In the genomic region with DNA sequence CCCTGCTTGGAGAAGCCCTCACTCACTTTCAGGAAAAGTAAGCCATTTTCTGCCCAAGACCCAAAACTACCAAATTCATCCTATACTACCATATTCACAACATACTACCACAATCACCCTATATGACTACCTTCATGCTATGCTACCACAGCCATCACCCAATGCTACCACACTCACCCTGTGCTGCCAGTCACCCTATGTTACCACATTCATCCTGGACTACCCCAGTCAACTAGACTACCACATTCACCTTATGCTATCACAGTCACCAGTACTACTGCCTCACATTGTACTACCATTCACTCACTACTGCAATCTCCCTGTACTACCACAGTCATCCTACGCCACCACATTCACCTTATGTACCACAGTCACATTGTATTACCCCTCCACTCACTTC, we compare ENCODE assay signal across 22 cellular contexts.
"Had no signal": no experiment of that assay in that cellular context is flagged by ENCODE, and none has a peak within 500 bp of the region (broad histone marks: within the 10 kb centered on the region; RNA-seq: fewer than 3 reads in every experiment).

No MANE protein-coding gene starts in this region.

- H3K4me3 Mint-ChIP-seq: activated CD4-positive, alpha-beta memory T cell treated with anti-CD3 and anti-CD28 coated beads for 36 hours; activated CD4-positive, alpha-beta T cell treated with anti-CD3 and anti-CD28 coated beads, Interleukin-2, amount 10 ng/mL, durations not matched to agents 24 days and 14 days; activated naive CD4-positive, alpha-beta T cell treated with anti-CD3 and anti-CD28 coated beads, Interleukin-2, amount 10 ng/mL, durations not matched to agents 7 days and 5 days; activated T-cell treated with anti-CD3 and anti-CD28 coated beads, Interleukin-2, amount 50 U/mL, for 24 hours; activated T-helper 17 cell treated with anti-CD3 and anti-CD28 coated beads, Interleukin-2, amount 50 U/mL, for 72 hours; brain; T-helper 1 cell treated with Interleukin-12 subunit alpha and Interleukin-12 subunit beta and Interleukin-4 antibody, amounts not matched to agents 30 μg/mL and 1 μg/mL, for 36 hours; WTC11 had no signal

- H3K27me3 Mint-ChIP-seq: activated CD4-positive, alpha-beta memory T cell treated with anti-CD3 and anti-CD28 coated beads for 36 hours; activated naive CD4-positive, alpha-beta T cell treated with anti-CD3 and anti-CD28 coated beads, Interleukin-2, amount 10 ng/mL, durations not matched to agents 7 days and 5 days; activated T-cell treated with anti-CD3 and anti-CD28 coated beads, Interleukin-2, amount 50 U/mL, for 24 hours; activated T-helper 17 cell treated with anti-CD3 and anti-CD28 coated beads, Interleukin-2, amount 50 U/mL, for 72 hours; brain had no signal

- H3K4me3 ChIP-seq: cardiac muscle cell had no signal

- H3K36me3 Mint-ChIP-seq: activated CD4-positive, alpha-beta memory T cell treated with anti-CD3 and anti-CD28 coated beads for 36 hours; activated naive CD4-positive, alpha-beta T cell treated with anti-CD3 and anti-CD28 coated beads, Interleukin-2, amount 10 ng/mL, durations not matched to agents 7 days and 5 days; brain; WTC11 had no signal

- DNase-seq: activated CD4-positive, alpha-beta memory T cell treated with anti-CD3 and anti-CD28 coated beads for 36 hours; activated CD4-positive, alpha-beta T cell treated with anti-CD3 and anti-CD28 coated beads, Interleukin-2, amount 10 ng/mL, durations not matched to agents 24 days and 14 days; activated CD4-positive, CD25-positive, alpha-beta regulatory T cell treated with anti-CD3 and anti-CD28 coated beads, Interleukin-2, amount 50 U/mL, for 72 hours; activated gamma-delta T cell; activated naive CD4-positive, alpha-beta T cell treated with anti-CD3 and anti-CD28 coated beads, Interleukin-2, amount 10 ng/mL, durations not matched to agents 7 days and 5 days; activated T-cell treated with anti-CD3 and anti-CD28 coated beads, Interleukin-2, amount 50 U/mL, for 24 hours; amygdala; cerebellar nuclear complex; Kasumi-1; KBM-7; NCI-H1105 treated with DMSO at 0.1 percent for 48 hours; NCI-H1436 treated with DMSO at 0.1 percent for 48 hours; NCI-H187; NCI-H2081; NCI-H446; NCI-H524; SHP77 treated with DMSO at 0.1 percent for 48 hours had no signal

- H3K36me3 ChIP-seq: cardiac muscle cell had no signal

- H3K9me3 Mint-ChIP-seq: activated CD4-positive, alpha-beta memory T cell treated with anti-CD3 and anti-CD28 coated beads for 36 hours; activated naive CD4-positive, alpha-beta T cell treated with anti-CD3 and anti-CD28 coated beads, Interleukin-2, amount 10 ng/mL, durations not matched to agents 7 days and 5 days; activated T-cell treated with anti-CD3 and anti-CD28 coated beads, Interleukin-2, amount 50 U/mL, for 24 hours; activated T-helper 17 cell treated with anti-CD3 and anti-CD28 coated beads, Interleukin-2, amount 50 U/mL, for 72 hours; brain; T-helper 1 cell treated with Interleukin-12 subunit alpha and Interleukin-12 subunit beta and Interleukin-4 antibody, amounts not matched to agents 30 μg/mL and 1 μg/mL, for 36 hours; WTC11 had no signal

- H3K4me1 Mint-ChIP-seq: activated CD4-positive, alpha-beta T cell treated with anti-CD3 and anti-CD28 coated beads, Interleukin-2, amount 10 ng/mL, durations not matched to agents 24 days and 14 days; activated naive CD4-positive, alpha-beta T cell treated with anti-CD3 and anti-CD28 coated beads, Interleukin-2, amount 10 ng/mL, durations not matched to agents 7 days and 5 days; activated T-helper 17 cell treated with anti-CD3 and anti-CD28 coated beads, Interleukin-2, amount 50 U/mL, for 72 hours; brain; WTC11 had no signal

- H3K27me3 ChIP-seq: cardiac muscle cell had no signal

- H3K27ac Mint-ChIP-seq: activated CD4-positive, alpha-beta memory T cell treated with anti-CD3 and anti-CD28 coated beads for 36 hours; activated CD4-positive, alpha-beta T cell treated with anti-CD3 and anti-CD28 coated beads, Interleukin-2, amount 10 ng/mL, durations not matched to agents 24 days and 14 days; activated naive CD4-positive, alpha-beta T cell treated with anti-CD3 and anti-CD28 coated beads, Interleukin-2, amount 10 ng/mL, durations not matched to agents 7 days and 5 days; activated T-cell treated with anti-CD3 and anti-CD28 coated beads, Interleukin-2, amount 50 U/mL, for 24 hours; activated T-helper 17 cell treated with anti-CD3 and anti-CD28 coated beads, Interleukin-2, amount 50 U/mL, for 72 hours; brain; T-helper 1 cell treated with Interleukin-12 subunit alpha and Interleukin-12 subunit beta and Interleukin-4 antibody, amounts not matched to agents 30 μg/mL and 1 μg/mL, for 36 hours; WTC11 had no signal

- H3K27ac ChIP-seq: cardiac muscle cell had no signal

- ATAC-seq: activated T-helper 17 cell treated with anti-CD3 and anti-CD28 coated beads, Interleukin-2, amount 50 U/mL, for 72 hours; WTC11 had no signal
